8 cellular contexts compared by ENCODE assay signal in genomic region chr2:209525834-209526281, GRCh38.
DNase-seq lines count a peak whose midpoint lies in the region; ATAC-seq and TF ChIP-seq lines count a peak whose summit lies in the region.

No MANE protein-coding gene starts in this region.

- H3K9ac ChIP-seq in PC-3 (ENCODE audit: low read length) = no peak overlapping the region

- TF ChIP-seq CTCF in PC-3 (conservative IDR thresholded peaks at IDR 0.05; ENCODE audit: low read depth, low read length) = no peak
- TF ChIP-seq CTCF in gastroesophageal sphincter (IDR thresholded peaks at IDR 0.05) = no peak
- TF ChIP-seq CTCF in thoracic aorta (IDR thresholded peaks at IDR 0.05) = no peak
- TF ChIP-seq CTCF in GM13976 (IDR thresholded peaks at IDR 0.05; ENCODE audit: borderline replicate concordance, control extremely low read depth, extremely low read depth, insufficient read depth, missing control alignments) = no peak

- H3K9me3 ChIP-seq in PC-3 (ENCODE audit: low read length) (no peaks in the 10 kb centered on the region), gastroesophageal sphincter (no peaks in the 10 kb centered on the region), thoracic aorta (no peaks in the 10 kb centered on the region)

- no TSS peak for BruUV-seq in PC-3 (replicated peaks; lab: Mats Ljungman, UMichigan)

- in situ Hi-C loops in GM13976 (cut with MboI; ENCODE audit: low sequenced_read_pairs, unreplicated experiment) = no loop called here

- H3F3A ChIP-seq in PC-3 (ENCODE audit: low read length, unreplicated experiment) = peaks cover 3% of the 10 kb centered on the region

- CTCF ChIA-PET in activated CD4-positive, alpha-beta T cell treated with anti-CD3 and anti-CD28 coated beads for 36 hours (lab: Charles Lee) = interaction anchor here (0.6 kb wide), 1 partner anchor 54 kb away, joined by 3 read pairs; no protein-coding TSS in a partner anchor
- CTCF ChIA-PET in PC-3 (lab: Charles Lee) = interaction anchor here (1.0 kb wide), 1 partner anchor 102 kb away, joined by 3 read pairs; the partner anchor contains the start of gene MAP2

- no peak for TF ChIP-seq EP300 in gastroesophageal sphincter (IDR thresholded peaks at IDR 0.05)

- H2AFZ ChIP-seq in PC-3 (ENCODE audit: low read length) = no peak overlapping the region

- H3K27ac Mint-ChIP-seq in activated CD4-positive, alpha-beta T cell treated with anti-CD3 and anti-CD28 coated beads for 36 hours = no peak overlapping the region

- peak overlapping the region; percentile 44; the same call in 1 of the 2 replicates for H3K4me2 ChIP-seq in PC-3 (ENCODE audit: low read length)

- no peaks in the 10 kb centered on the region for H3K27me3 Mint-ChIP-seq in activated CD4-positive, alpha-beta T cell treated with anti-CD3 and anti-CD28 coated beads for 36 hours

- H3K4me1 ChIP-seq in PC-3 (ENCODE audit: insufficient read depth, low read length) (peaks cover 31% of the 10 kb centered on the region), gastroesophageal sphincter (peaks cover 0 to 6% (median 3%) of the 10 kb centered on the region in 3 donors), thoracic aorta (ENCODE audit: control insufficient read depth in 1 of 2, low read depth in 2 of 2) (peaks cover 30% of the 10 kb centered on the region in 2 donors)

- H3K4me3 ChIP-seq in PC-3 (ENCODE audit: low read length) = no peak overlapping the region
- peak overlapping the region in 1 of 2 donors; percentile 2 for H3K4me3 ChIP-seq in gastroesophageal sphincter
- H3K4me3 ChIP-seq in thoracic aorta = peak overlapping the region; percentile 66

- POLR2A ChIA-PET in activated CD4-positive, alpha-beta T cell treated with anti-CD3 and anti-CD28 coated beads for 36 hours (lab: Charles Lee) = no interaction called here
- POLR2A ChIA-PET in PC-3 (lab: Charles Lee; ENCODE audit: unreplicated experiment) = no interaction called here

- H3K27me3 ChIP-seq in PC-3 (ENCODE audit: low read length) (no peaks in the 10 kb centered on the region), gastroesophageal sphincter (no peaks in the 10 kb centered on the region), thoracic aorta (replicated peaks; ENCODE audit: insufficient read depth) (no peaks in the 10 kb centered on the region)

- intact Hi-C loops in activated CD4-positive, alpha-beta T cell treated with anti-CD3 and anti-CD28 coated beads for 36 hours (cut with DNase I, micrococcal nuclease) = no loop called here
- intact Hi-C loops in PC-3 (cut with micrococcal nuclease) = loop anchor here (2.0 kb wide), 1 partner anchor 51 kb away; no protein-coding TSS in a partner anchor

- H3K79me2 ChIP-seq in PC-3 (ENCODE audit: low read length) = no peaks in the 10 kb centered on the region

- no peaks in the 10 kb centered on the region for H3K36me3 Mint-ChIP-seq in activated CD4-positive, alpha-beta T cell treated with anti-CD3 and anti-CD28 coated beads for 36 hours (ENCODE audit: low read depth)

- peaks cover 21% of the 10 kb centered on the region for H3K4me1 Mint-ChIP-seq in activated CD4-positive, alpha-beta T cell treated with anti-CD3 and anti-CD28 coated beads for 36 hours

- no peak for ATAC-seq in activated CD4-positive, alpha-beta T cell treated with anti-CD3 and anti-CD28 coated beads for 36 hours
- ATAC-seq in PC-3 (peak; percentile 69), gastroesophageal sphincter (peak; percentile 39), thoracic aorta (ENCODE audit: insufficient number of reproducible peaks, low FRiP score, low read depth) (peak; percentile 86), HG03135 (IDR thresholded peaks at IDR 0.05; ENCODE audit: unreplicated experiment) (no peak)

- no peaks in the 10 kb centered on the region for H3K36me3 ChIP-seq in PC-3 (ENCODE audit: low read depth, low read length)
- no peaks in the 10 kb centered on the region for H3K36me3 ChIP-seq in gastroesophageal sphincter
- H3K36me3 ChIP-seq in thoracic aorta = no peaks in the 10 kb centered on the region

- H3K9me2 ChIP-seq in PC-3 (replicated peaks; ENCODE audit: low read length) = no peaks in the 10 kb centered on the region

- H4K20me1 ChIP-seq in PC-3 (ENCODE audit: low read length) = no peaks in the 10 kb centered on the region

- H3K4me3 Mint-ChIP-seq in activated CD4-positive, alpha-beta T cell treated with anti-CD3 and anti-CD28 coated beads for 36 hours = peak overlapping the region; percentile 7

- DNase-seq in activated CD4-positive, alpha-beta T cell treated with anti-CD3 and anti-CD28 coated beads for 36 hours = no peak
- no peak for DNase-seq in activated CD4-positive, alpha-beta T cell treated with anti-CD3 and anti-CD28 coated beads, Interleukin-2, amount 50 U/mL, for 48 hours
- DNase-seq in PC-3 = peak; percentile 55
- DNase-seq in thoracic aorta (ENCODE audit: low spot score) = no peak
- DNase-seq in DMS114 treated with DMSO at 0.1 percent for 48 hours (lab: John Stamatoyannopoulos, UW; ENCODE audit: unreplicated experiment) = no peak
- DNase-seq in GM13976 (ENCODE audit: low spot score) = no peak

- TF ChIP-seq POLR2A in gastroesophageal sphincter (IDR thresholded peaks at IDR 0.05) = no peak

- H3K9me3 Mint-ChIP-seq in activated CD4-positive, alpha-beta T cell treated with anti-CD3 and anti-CD28 coated beads for 36 hours (ENCODE audit: low read depth) = no peaks in the 10 kb centered on the region

- H3K27ac ChIP-seq in PC-3 (ENCODE audit: low read length) (peak overlapping the region; percentile 16), gastroesophageal sphincter (peak overlapping the region in 2 of 4 donors; percentile 21 to 47), thoracic aorta (peak overlapping the region; percentile 69 to 83)

Comparison
In these comparisons a context has a peak if more than half of its experiments do, and no peak if none do; other contexts are left out.
1. ATAC-seq: peak in PC-3 (single experiment), gastroesophageal sphincter (single experiment) and thoracic aorta (single experiment); none in activated CD4-positive, alpha-beta T cell treated with anti-CD3 and anti-CD28 coated beads for 36 hours (single experiment) and HG03135 (single experiment).